27 cellular contexts compared by ENCODE assay signal in genomic region chr2:44040365-44040764, GRCh38. TPM values are rescaled to one million over a fixed set of nuclear protein-coding genes. Genes with fewer than 3 reads are reported as not detected.
DNase-seq lines count a peak whose midpoint lies in the region; ATAC-seq, FAIRE-seq and TF ChIP-seq lines count a peak whose summit lies in the region.
"Had no signal": no experiment of that assay in that cellular context is flagged by ENCODE, and none has a peak within 500 bp of the region (broad histone marks: within the 10 kb centered on the region; RNA-seq: fewer than 3 reads in every experiment).

No MANE protein-coding gene starts in this region.

- H3K4me3 Mint-ChIP-seq in WTC11 = no peak overlapping the region
- H3K4me3 Mint-ChIP-seq: CD14-positive monocyte; CD4-positive, alpha-beta T cell; CD8-positive, alpha-beta memory T cell; H9; HFFc6 had no signal

- H3K79me2 ChIP-seq in SK-N-SH (ENCODE audit: insufficient read depth) = no peaks in the 10 kb centered on the region

- H3K4me1 Mint-ChIP-seq in WTC11 = peaks cover 15% of the 10 kb centered on the region

- no peaks in the 10 kb centered on the region for H3K36me3 ChIP-seq in SK-N-SH (replicated peaks in 1 of 2; ENCODE audit: control insufficient read depth in 1 of 2, insufficient read depth in 2 of 2, low read length in 1 of 2)
- H3K36me3 ChIP-seq: BE2C; BLaER1 treated with 17β-estradiol and CSF1 and Interleukin-3, amounts not matched to agents 10 nM and 100 nM had no signal

- no peak overlapping the region for H3K9ac ChIP-seq in SK-N-SH
- H3K9ac ChIP-seq: BLaER1 treated with 17β-estradiol and CSF1 and Interleukin-3, amounts not matched to agents 10 nM and 100 nM; GM23248 had no signal

- H3K27me3 Mint-ChIP-seq in WTC11 (ENCODE audit: low read depth) = no peaks in the 10 kb centered on the region

- H2AFZ ChIP-seq in SK-N-SH (ENCODE audit: low read depth) = no peak overlapping the region
- H2AFZ ChIP-seq: GM23248 had no signal

- POLR2A ChIA-PET in SK-N-SH (lab: Yijun Ruan, JAX) = interaction anchor here (0.6 kb wide), 1 partner anchor 917 kb away, joined by 3 read pairs; no protein-coding TSS in a partner anchor
- POLR2A ChIA-PET in WTC11 (lab: Charles Lee) = no interaction called here

- no peaks in the 10 kb centered on the region for H3K36me3 Mint-ChIP-seq in WTC11
- H3K36me3 Mint-ChIP-seq: CD14-positive monocyte; CD8-positive, alpha-beta memory T cell had no signal

- TF ChIP-seq CTCF in SK-N-SH (IDR thresholded peaks at IDR 0.05) = no peak
- TF ChIP-seq CTCF in WTC11 (IDR thresholded peaks at IDR 0.05) = no peak

- no peak overlapping the region for H3K4me2 ChIP-seq in SK-N-SH
- H3K4me2 ChIP-seq: BLaER1 treated with 17β-estradiol and CSF1 and Interleukin-3, amounts not matched to agents 10 nM and 100 nM had no signal

- H3F3A ChIP-seq in SK-N-SH (replicated peaks; ENCODE audit: insufficient read depth) = no peaks in the 10 kb centered on the region

- no peak for TF ChIP-seq RAD21 in SK-N-SH (IDR thresholded peaks at IDR 0.05; ENCODE audit: low read length)
- no peak for TF ChIP-seq RAD21 in Ishikawa (IDR thresholded peaks at IDR 0.05; ENCODE audit: low read depth)

- H3K9me2 ChIP-seq in SK-N-SH = no peaks in the 10 kb centered on the region

- no peaks in the 10 kb centered on the region for H3K9me3 ChIP-seq in SK-N-SH
- H3K9me3 ChIP-seq: BE2C; BLaER1 treated with 17β-estradiol and CSF1 and Interleukin-3, amounts not matched to agents 10 nM and 100 nM had no signal

- 73% methylated on average over 3 of the region's 3 CpGs for WGBS in SK-N-SH (ENCODE audit: low lambda C conversion rate)

- CTCF ChIA-PET in SK-N-SH (lab: Yijun Ruan, JAX) (interaction anchor here (1.0 to 5.1 kb wide), 3 partner anchors 162 to 439 kb away, joined by 3 to 25 read pairs (median 13); no protein-coding TSS in a partner anchor), WTC11 (lab: Charles Lee) (no interaction called here)

- H3K9me3 Mint-ChIP-seq in WTC11 = peaks cover under 1% of the 10 kb centered on the region
- H3K9me3 Mint-ChIP-seq: CD4-positive, alpha-beta T cell; CD8-positive, alpha-beta memory T cell; HFFc6 had no signal

- H3K27me3 ChIP-seq in SK-N-SH (ENCODE audit: insufficient read depth) = no peaks in the 10 kb centered on the region
- H3K27me3 ChIP-seq: BE2C; BLaER1 treated with 17β-estradiol and CSF1 and Interleukin-3, amounts not matched to agents 10 nM and 100 nM had no signal

- H4K20me1 ChIP-seq in SK-N-SH (ENCODE audit: insufficient read depth) = no peaks in the 10 kb centered on the region
- H4K20me1 ChIP-seq: BLaER1 treated with 17β-estradiol and CSF1 and Interleukin-3, amounts not matched to agents 10 nM and 100 nM had no signal

- DNase-seq in SK-N-SH = no peak
- DNase-seq in WTC11 (ENCODE audit: low spot score) = no peak
- no peak for DNase-seq in frontal cortex (ENCODE audit: low spot score in 2 of 2)
- DNase-seq in kidney glomerular epithelial cell (lab: John Stamatoyannopoulos, UW) = no peak
- no peak for DNase-seq in NCI-H2107 treated with DMSO at 0.1 percent for 48 hours (lab: John Stamatoyannopoulos, UW; ENCODE audit: unreplicated experiment)
- no peak for DNase-seq in SHP77 (lab: John Stamatoyannopoulos, UW)
- DNase-seq: ACHN; AML-193; BE2C; CD4-positive, alpha-beta T cell; CD8-positive, alpha-beta memory T cell; DMS 273 treated with DMSO at 0.1 percent for 48 hours; DMS79; EL; GDM1; GM23248; H9; HFFc6 had no signal

- H3K4me3 ChIP-seq in SK-N-SH (ENCODE audit: low read depth in 2 of 2, low read length in 1 of 2) = no peak overlapping the region
- H3K4me3 ChIP-seq: BLaER1 treated with 17β-estradiol and CSF1 and Interleukin-3, amounts not matched to agents 10 nM and 100 nM; GM12878; GM23248 had no signal

- FAIRE-seq in frontal cortex (lab: Jason Lieb, UNC) = no peak
- FAIRE-seq: A204.1, D721Med, GM12878, GM19239 had no signal

- ATAC-seq in SK-N-SH treated with all-trans-retinoic acid at 6 μM for 48 hours (no peak), WTC11 (no peak)
- ATAC-seq: GM12878 had no signal

- H3K4me1 ChIP-seq in SK-N-SH (ENCODE audit: control insufficient read depth in 1 of 2, insufficient read depth in 2 of 2, low read depth in 1 of 2, low read length in 1 of 2) = peaks cover 0 to 6% of the 10 kb centered on the region in 2 experiments; a peak in 1 of 4 replicates
- H3K4me1 ChIP-seq: BE2C had no signal

- no peak for TF ChIP-seq EP300 in SK-N-SH (IDR thresholded peaks at IDR 0.05; ENCODE audit: borderline replicate concordance in 1 of 2, low read depth in 1 of 2, low read length in 1 of 2)
- TF ChIP-seq EP300 in Ishikawa (IDR thresholded peaks at IDR 0.05; ENCODE audit: borderline replicate concordance) = no peak

- H3K27ac ChIP-seq in SK-N-SH (ENCODE audit: low read depth in 2 of 2, low read length in 1 of 2) = no peak overlapping the region
- H3K27ac ChIP-seq: 22Rv1; BLaER1 treated with 17β-estradiol and CSF1 and Interleukin-3, amounts not matched to agents 10 nM and 100 nM; GM23248 had no signal

- H3K27ac Mint-ChIP-seq in WTC11 = no peak overlapping the region
- H3K27ac Mint-ChIP-seq: CD14-positive monocyte; CD4-positive, alpha-beta T cell; H9; HFFc6 had no signal

TF ChIP-seq in SK-N-SH, 30 proteins besides CTCF, POLR2A, EP300 and RAD21:
- TF ChIP-seq USF1 (IDR thresholded peaks at IDR 0.05; ENCODE audit: borderline replicate concordance, low read depth) (peak; percentile 42; the same call in 1 of the 2 replicates), FOXM1 (IDR thresholded peaks at IDR 0.05; ENCODE audit: low read depth) (no peak)

TF ChIP-seq in SK-N-SH treated with all-trans-retinoic acid at 6 μM for 48 hours, 23 proteins besides CTCF, POLR2A, EP300 and RAD21 (continues in another document):
- no peak for TF ChIP-seq CREB5 (CRISPR knock-in tag; IDR thresholded peaks at IDR 0.05; ENCODE audit: low read depth)
- TF ChIP-seq OSR1 (CRISPR knock-in tag; IDR thresholded peaks at IDR 0.05) = no peak
- no peak for TF ChIP-seq ISL1 (CRISPR knock-in tag; IDR thresholded peaks at IDR 0.05)
- no peak for TF ChIP-seq ARNTL (CRISPR knock-in tag; IDR thresholded peaks at IDR 0.05; ENCODE audit: borderline replicate concordance, low read depth)
- TF ChIP-seq BACH2 (CRISPR knock-in tag; IDR thresholded peaks at IDR 0.05; ENCODE audit: borderline replicate concordance) = no peak
- no peak for TF ChIP-seq RARB (CRISPR knock-in tag; IDR thresholded peaks at IDR 0.05)
- TF ChIP-seq SNAI2 (CRISPR knock-in tag; IDR thresholded peaks at IDR 0.05) = no peak

TF ChIP-seq in Ishikawa, 13 proteins besides CTCF, POLR2A, EP300 and RAD21:
- TF ChIP-seq USF1 (IDR thresholded peaks at IDR 0.05) (peak; percentile 62; the same call in 1 of the 2 replicates), TAF1 (IDR thresholded peaks at IDR 0.05; ENCODE audit: low read depth) (no peak), CREB1 (IDR thresholded peaks at IDR 0.05; ENCODE audit: low read depth) (no peak), TEAD4 (IDR thresholded peaks at IDR 0.05) (no peak)

TF ChIP-seq in WTC11, 78 proteins besides CTCF, POLR2A, EP300 and RAD21 (continues in another document):
- TF ChIP-seq AFF4 (CRISPR knock-in tag; IDR thresholded peaks at IDR 0.05; ENCODE audit: borderline replicate concordance) (no peak), RELA (CRISPR knock-in tag; IDR thresholded peaks at IDR 0.05; ENCODE audit: borderline replicate concordance) (no peak), TCF7 (CRISPR knock-in tag; IDR thresholded peaks at IDR 0.05; ENCODE audit: low read depth) (no peak), JAZF1 (CRISPR knock-in tag; IDR thresholded peaks at IDR 0.05) (no peak), USF2 (CRISPR knock-in tag; IDR thresholded peaks at IDR 0.05) (peak; percentile 72), NFYB (CRISPR knock-in tag; conservative IDR thresholded peaks at IDR 0.05; ENCODE audit: low read depth) (no peak), USF1 (CRISPR knock-in tag; IDR thresholded peaks at IDR 0.05) (peak; percentile 56)

RNA-seq across cellular contexts. Expression of gene LRPPRC, which starts 44.6 kb away (rescaled TPM):
- polyA plus RNA-seq in SK-N-SH (2012; rRNA removed) = 31.4 and 38.8 TPM in 2 replicates
- polyA plus RNA-seq in SK-N-SH (2012; cell fraction: cytosol; rRNA removed) = 44.8 and 52.2 TPM in 2 replicates
- polyA plus RNA-seq in SK-N-SH (2012; cell fraction: nucleus; rRNA removed) = 33.2 and 52.7 TPM in 2 replicates
- 220 to 253 TPM (median 228 TPM) in 3 replicates for total RNA-seq in WTC11 (2021)
- total RNA-seq in frontal cortex = 106 TPM

Comparison
In these comparisons a context has a peak if more than half of its experiments do, and no peak if none do; other contexts are left out.
1. Of the 6 proteins assayed by ChIP-seq in both WTC11 and SK-N-SH: peak only in WTC11: USF2; only in SK-N-SH: none; in both: USF1; in neither: 4.